Comparison of ENCODE assay signal across 8 cellular contexts in genomic region chr7:100825760-100826545, GRCh38. TPM values are rescaled to one million over a fixed set of nuclear protein-coding genes. Genes with fewer than 3 reads are reported as not detected.
DNase-seq lines count a peak whose midpoint lies in the region; ATAC-seq and TF ChIP-seq lines count a peak whose summit lies in the region.

No MANE protein-coding gene starts in this region.

- H3K27me3 ChIP-seq in iPS-20b (ENCODE audit: insufficient read depth, low read length) (no peaks in the 10 kb centered on the region), stomach smooth muscle (ENCODE audit: control insufficient read depth in 1 of 2, insufficient read depth in 2 of 2, low read length in 2 of 2) (no peaks in the 10 kb centered on the region)

- peak; percentile 63 for DNase-seq in AG10803 (ENCODE audit: low read depth)
- DNase-seq in activated T-helper 2 cell treated with anti-CD3 and anti-CD28 coated beads, Interferon-gamma antibody, Interleukin-2, Interleukin-4, amounts not matched to agents 10 μg/mL and 5 μg/mL and 100 μg/mL, durations not matched to agents 14 hours and 24 hours and 36 hours (ENCODE audit: low spot score) = no peak
- no peak for DNase-seq in HPDE6-E6E7 (ENCODE audit: extremely low spot score)

- ATAC-seq in GM21447 (IDR thresholded peaks at IDR 0.05; ENCODE audit: unreplicated experiment) (no peak), GM18909 (IDR thresholded peaks at IDR 0.05; ENCODE audit: poor library complexity, unreplicated experiment) (no peak)

- intact Hi-C loops in activated T-helper 2 cell treated with anti-CD3 and anti-CD28 coated beads, Interferon-gamma antibody, Interleukin-2, Interleukin-4, amounts not matched to agents 10 μg/mL and 5 μg/mL and 100 μg/mL, durations not matched to agents 14 hours and 24 hours and 36 hours (cut with micrococcal nuclease) = no loop called here

- peak overlapping the region; percentile 37 for H3K4me3 Mint-ChIP-seq in activated T-helper 2 cell treated with anti-CD3 and anti-CD28 coated beads, Interferon-gamma antibody, Interleukin-2, Interleukin-4, amounts not matched to agents 10 μg/mL and 5 μg/mL and 100 μg/mL, durations not matched to agents 14 hours and 24 hours and 36 hours (ENCODE audit: low read depth)

- H3K27ac ChIP-seq in HEK293 (ENCODE audit: extremely low read depth, low read depth, low read length) (no peak overlapping the region), iPS-20b (ENCODE audit: low read length) (peak overlapping the region; percentile 9), stomach smooth muscle (ENCODE audit: low read length) (no peak overlapping the region)

- H3K9me3 Mint-ChIP-seq in activated T-helper 2 cell treated with anti-CD3 and anti-CD28 coated beads, Interferon-gamma antibody, Interleukin-2, Interleukin-4, amounts not matched to agents 10 μg/mL and 5 μg/mL and 100 μg/mL, durations not matched to agents 14 hours and 24 hours and 36 hours = no peaks in the 10 kb centered on the region

- H3K27ac Mint-ChIP-seq in activated T-helper 2 cell treated with anti-CD3 and anti-CD28 coated beads, Interferon-gamma antibody, Interleukin-2, Interleukin-4, amounts not matched to agents 10 μg/mL and 5 μg/mL and 100 μg/mL, durations not matched to agents 14 hours and 24 hours and 36 hours = no peak overlapping the region

- H3K4me1 ChIP-seq in HEK293 (ENCODE audit: control insufficient read depth, insufficient read depth, low read length) = no peaks in the 10 kb centered on the region
- peaks cover 7% of the 10 kb centered on the region; the same call in 1 of the 2 replicates for H3K4me1 ChIP-seq in iPS-20b (ENCODE audit: insufficient read depth, low read length)
- H3K4me1 ChIP-seq in stomach smooth muscle (ENCODE audit: control insufficient read depth, insufficient read depth, low read length) = peaks cover 30% of the 10 kb centered on the region

- CTCF ChIA-PET in HEK293 (lab: Yijun Ruan, JAX) = interaction anchor here (0.6 to 2.0 kb wide), 6 partner anchors 8 to 119 kb away, joined by 3 to 6 read pairs (median 3); no protein-coding TSS in a partner anchor

- peak overlapping the region; percentile 71 for H3K4me3 ChIP-seq in AG10803 (ENCODE audit: low read length)
- peak overlapping the region; percentile 82 for H3K4me3 ChIP-seq in HEK293 (ENCODE audit: low read depth, low read length)
- peak overlapping the region; percentile 96 for H3K4me3 ChIP-seq in iPS-20b (ENCODE audit: low read length)
- H3K4me3 ChIP-seq in stomach smooth muscle (ENCODE audit: low read length in 2 of 2) = peak overlapping the region; percentile 54 to 78

- H3K36me3 ChIP-seq in HEK293 (ENCODE audit: control insufficient read depth in 2 of 2, insufficient read depth in 1 of 2, low read length in 2 of 2) (peaks cover 12 to 33% of the 10 kb centered on the region in 2 experiments; a peak in 2 of 3 replicates), iPS-20b (ENCODE audit: insufficient read depth, low read depth, low read length) (peaks cover 37% of the 10 kb centered on the region), stomach smooth muscle (ENCODE audit: control insufficient read depth in 2 of 2, insufficient read depth in 2 of 2, low read length in 2 of 2) (peaks cover 0 to 6% of the 10 kb centered on the region in 2 donors)

- H3K4me1 Mint-ChIP-seq in activated T-helper 2 cell treated with anti-CD3 and anti-CD28 coated beads, Interferon-gamma antibody, Interleukin-2, Interleukin-4, amounts not matched to agents 10 μg/mL and 5 μg/mL and 100 μg/mL, durations not matched to agents 14 hours and 24 hours and 36 hours (ENCODE audit: low read depth) = peaks cover 7% of the 10 kb centered on the region

- POLR2A ChIA-PET in HEK293 (lab: Yijun Ruan, JAX) = interaction anchor here (0.6 to 2.7 kb wide), 7 partner anchors 18 to 120 kb away, joined by 3 to 25 read pairs (median 6); partner anchors contain the start of genes POP7, SLC12A9 and SRRT

- TF ChIP-seq CTCF in AG10803 (conservative IDR thresholded peaks at IDR 0.05; ENCODE audit: low read length) (peak; percentile 58), HEK293 (tag by site-specific recombination; IDR thresholded peaks at IDR 0.05) (peak; percentile 57; the same call in 1 of the 2 replicates)

- H3K27me3 Mint-ChIP-seq in activated T-helper 2 cell treated with anti-CD3 and anti-CD28 coated beads, Interferon-gamma antibody, Interleukin-2, Interleukin-4, amounts not matched to agents 10 μg/mL and 5 μg/mL and 100 μg/mL, durations not matched to agents 14 hours and 24 hours and 36 hours (ENCODE audit: low read depth) = peaks cover 39% of the 10 kb centered on the region

- no peaks in the 10 kb centered on the region for H3K36me3 Mint-ChIP-seq in activated T-helper 2 cell treated with anti-CD3 and anti-CD28 coated beads, Interferon-gamma antibody, Interleukin-2, Interleukin-4, amounts not matched to agents 10 μg/mL and 5 μg/mL and 100 μg/mL, durations not matched to agents 14 hours and 24 hours and 36 hours (ENCODE audit: low read depth)

- H3K9ac ChIP-seq in iPS-20b (ENCODE audit: low read depth, low read length) = peak overlapping the region; percentile 94
- H3K9ac ChIP-seq in stomach smooth muscle (ENCODE audit: low read length in 2 of 2) = peak overlapping the region; percentile 60 to 69

- H3K9me3 ChIP-seq in HEK293 (ENCODE audit: control insufficient read depth, insufficient read depth, low read depth, low read length) (no peaks in the 10 kb centered on the region), iPS-20b (ENCODE audit: insufficient read depth, low read depth, low read length) (no peaks in the 10 kb centered on the region), stomach smooth muscle (ENCODE audit: control insufficient read depth in 2 of 2, low read length in 2 of 2) (no peaks in the 10 kb centered on the region)

TF ChIP-seq in HEK293, 187 proteins besides CTCF, POLR2A, EP300 and RAD21 (continues in another document):
- TF ChIP-seq PRDM4 (tag by site-specific recombination; IDR thresholded peaks at IDR 0.05) (peak; percentile 75), ZBTB17 (tag by site-specific recombination; IDR thresholded peaks at IDR 0.05) (0 out of 2 replicates have a peak, but pooled peaks have one; percentile 9), ZFHX2 (tag by site-specific recombination; conservative IDR thresholded peaks at IDR 0.05) (peak; percentile 29; the same call in 1 of the 2 replicates), ZBTB48 (tag by site-specific recombination; IDR thresholded peaks at IDR 0.05) (peak; percentile 72; the same call in 1 of the 2 replicates), ZNF785 (tag by site-specific recombination; IDR thresholded peaks at IDR 0.05) (no peak), ZNF48 (tag by site-specific recombination; IDR thresholded peaks at IDR 0.05) (no peak), EGR2 (tag by site-specific recombination; IDR thresholded peaks at IDR 0.05; ENCODE audit: low read depth) (peak; percentile 26; the same call in 1 of the 2 replicates), ATF2 (tag by site-specific recombination; IDR thresholded peaks at IDR 0.05; ENCODE audit: low read depth) (no peak), ZNF132 (tag by site-specific recombination; IDR thresholded peaks at IDR 0.05; ENCODE audit: borderline replicate concordance) (no peak)

RNA-seq across cellular contexts. Expression of gene EPHB4, which starts 1.4 kb away (rescaled TPM):
- total RNA-seq in activated T-helper 2 cell treated with anti-CD3 and anti-CD28 coated beads, Interferon-gamma antibody, Interleukin-2, Interleukin-4, amounts not matched to agents 10 μg/mL and 5 μg/mL and 100 μg/mL, durations not matched to agents 14 hours and 24 hours and 36 hours = 2.1 and 2.4 TPM in 2 replicates

RNA-seq across cellular contexts. Expression of gene SLC12A9, which starts 26.6 kb away (rescaled TPM):
- 27.3 and 31.6 TPM in 2 replicates for total RNA-seq in activated T-helper 2 cell treated with anti-CD3 and anti-CD28 coated beads, Interferon-gamma antibody, Interleukin-2, Interleukin-4, amounts not matched to agents 10 μg/mL and 5 μg/mL and 100 μg/mL, durations not matched to agents 14 hours and 24 hours and 36 hours

RNA-seq across cellular contexts. Expression of gene TRIP6, which starts 41.2 kb away (rescaled TPM):
- total RNA-seq in activated T-helper 2 cell treated with anti-CD3 and anti-CD28 coated beads, Interferon-gamma antibody, Interleukin-2, Interleukin-4, amounts not matched to agents 10 μg/mL and 5 μg/mL and 100 μg/mL, durations not matched to agents 14 hours and 24 hours and 36 hours = 38.5 and 38.7 TPM in 2 replicates

RNA-seq across cellular contexts. Expression of gene SRRT, which starts 49.0 kb away (rescaled TPM):
- 280 and 290 TPM in 2 replicates for total RNA-seq in activated T-helper 2 cell treated with anti-CD3 and anti-CD28 coated beads, Interferon-gamma antibody, Interleukin-2, Interleukin-4, amounts not matched to agents 10 μg/mL and 5 μg/mL and 100 μg/mL, durations not matched to agents 14 hours and 24 hours and 36 hours
